ENCODE assay signal across 13 cellular contexts in the genomic region with DNA sequence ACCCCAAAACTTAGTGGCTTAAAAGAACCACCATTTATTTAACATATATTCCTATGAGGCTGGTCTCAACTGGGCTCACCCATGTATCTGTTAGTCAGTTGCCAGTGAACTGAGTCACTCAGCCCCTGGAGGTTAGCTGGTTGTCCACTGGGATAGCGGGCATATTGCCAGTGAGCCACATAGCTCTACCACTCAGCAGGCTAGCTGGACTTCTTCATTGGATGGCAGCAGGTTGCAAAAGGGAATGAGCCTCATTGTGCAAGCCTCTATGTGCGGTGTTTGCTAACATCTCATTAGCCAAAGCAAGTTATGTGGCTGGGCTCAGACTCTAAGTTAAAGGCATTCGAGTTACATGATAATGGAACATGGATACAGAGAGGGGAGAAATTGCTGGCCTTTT. TPM values are rescaled to one million over a fixed set of nuclear protein-coding genes. Genes with fewer than 3 reads are reported as not detected.
DNase-seq lines count a peak whose midpoint lies in the region; ATAC-seq and TF ChIP-seq lines count a peak whose summit lies in the region.
"Had no signal": no experiment of that assay in that cellular context is flagged by ENCODE, and none has a peak within 500 bp of the region (broad histone marks: within the 10 kb centered on the region; RNA-seq: fewer than 3 reads in every experiment).

No MANE protein-coding gene starts in this region.

- H3K36me3 ChIP-seq in adipocyte (ENCODE audit: control insufficient read depth, insufficient read depth, low read length, severe bottlenecking) (no peaks in the 10 kb centered on the region), left lung (no peaks in the 10 kb centered on the region)
- H3K36me3 ChIP-seq: prostate gland had no signal

- no peak for TF ChIP-seq CTCF in left lung (IDR thresholded peaks at IDR 0.05)

- intact Hi-C loops in left lung (cut with DNase I): no loop called here

- DNase-seq in AG08395 (ENCODE audit: low spot score) (peak; percentile 70), HPDE6-E6E7 (ENCODE audit: extremely low spot score) (peak; percentile 15), adipocyte (ENCODE audit: low read depth) (peak; percentile 20), left lung (peak in 1 of 2 donors; percentile 59), DMS 273 treated with DMSO at 0.1 percent for 48 hours (lab: John Stamatoyannopoulos, UW) (no peak), inferior parietal cortex (ENCODE audit: extremely low spot score) (no peak), amygdala (lab: John Stamatoyannopoulos, UW) (no peak)
- DNase-seq: effector CD8-positive, alpha-beta T cell; kidney; NCI-H2171 had no signal

- peaks cover 77% of the 10 kb centered on the region for H3K4me1 ChIP-seq in adipocyte (ENCODE audit: control insufficient read depth, insufficient read depth, low read length)
- H3K4me1 ChIP-seq in left lung: peaks cover 0 to 16% of the 10 kb centered on the region in 2 donors
- H3K4me1 ChIP-seq: prostate gland had no signal

- H3K9ac ChIP-seq in adipocyte (ENCODE audit: low read length): peak overlapping the region; percentile 70

- peak; percentile 71 for ATAC-seq in left lung
- no peak for ATAC-seq in esophagus mucosa
- ATAC-seq: activated T-helper 17 cell treated with anti-CD3 and anti-CD28 coated beads, Interleukin-2, amount 50 U/mL, for 72 hours had no signal

- H3K27me3 ChIP-seq in adipocyte (replicated peaks; ENCODE audit: control insufficient read depth, insufficient read depth, low read length) (no peaks in the 10 kb centered on the region), left lung (no peaks in the 10 kb centered on the region)

- H3K9me3 ChIP-seq in adipocyte (ENCODE audit: control insufficient read depth, low read length) (no peaks in the 10 kb centered on the region), left lung (no peaks in the 10 kb centered on the region)
- H3K9me3 ChIP-seq: prostate gland had no signal

- peak overlapping the region; percentile 17 for H3K4me3 ChIP-seq in adipocyte (ENCODE audit: low read length)
- no peak overlapping the region for H3K4me3 ChIP-seq in left lung
- H3K4me3 ChIP-seq: prostate gland had no signal

- no peak overlapping the region for H3K27ac ChIP-seq in left lung
- H3K27ac ChIP-seq: prostate gland had no signal

RNA-seq across cellular contexts. Expression of a gene that starts 8.5 kb away (rescaled TPM):
- total RNA-seq in left lung (10 to 100 TPM; 16.3 to 21.2 TPM), esophagus mucosa (8.3 TPM)

RNA-seq across cellular contexts. Expression of a gene that starts 8.7 kb away (rescaled TPM):
- total RNA-seq in left lung: 10 to 100 TPM; 15.5 to 15.6 TPM
- total RNA-seq in esophagus mucosa: 9.6 TPM

Comparison
In these comparisons a context has a peak if more than half of its experiments do, and no peak if none do; other contexts are left out.
1. DNase-seq: peak in AG08395 (single experiment), HPDE6-E6E7 (single experiment) and adipocyte (single experiment); none in DMS 273 treated with DMSO at 0.1 percent for 48 hours (single experiment), inferior parietal cortex (single experiment) and amygdala (0 of 56).